ENCODE assay signal across 8 cellular contexts in the genomic region with DNA sequence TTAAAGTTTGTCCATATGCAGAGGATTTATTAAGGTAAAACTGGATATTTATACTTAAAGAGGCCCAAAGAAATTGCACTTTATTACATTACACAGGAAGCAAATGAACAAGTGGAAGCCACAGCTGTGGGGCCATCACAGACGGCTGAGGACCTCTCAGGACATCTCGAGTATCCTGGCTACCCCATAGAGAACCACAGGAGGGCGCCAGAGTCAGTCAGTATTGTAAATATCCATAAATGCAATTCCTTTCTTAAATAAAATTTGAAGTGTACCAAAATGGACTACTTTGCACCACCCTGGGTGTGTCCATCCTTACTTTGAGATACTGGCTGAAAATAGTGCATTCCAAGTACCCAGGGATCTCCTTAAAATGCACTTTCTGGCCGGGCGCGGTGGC.
A peak's percentile ranks its signal among the peaks of the same experiment; 100 is the strongest.
DNase-seq lines count a peak whose midpoint lies in the region; ATAC-seq, FAIRE-seq and TF ChIP-seq lines count a peak whose summit lies in the region.

No MANE protein-coding gene starts in this region.

- H3K36me3 Mint-ChIP-seq in astrocyte (ENCODE audit: low read depth, unreplicated experiment) = no peaks in the 10 kb centered on the region

- TF ChIP-seq CTCF in GM13976 (IDR thresholded peaks at IDR 0.05; ENCODE audit: borderline replicate concordance, control extremely low read depth, extremely low read depth, insufficient read depth, missing control alignments) (peak; percentile 16), Loucy (conservative IDR thresholded peaks at IDR 0.05; ENCODE audit: low read length) (peak; percentile 69), astrocyte (IDR thresholded peaks at IDR 0.05; ENCODE audit: insufficient read depth, low read depth, low read length) (peak; percentile 71), smooth muscle cell (IDR thresholded peaks at IDR 0.05; ENCODE audit: borderline replicate concordance, insufficient read depth, poor library complexity, severe bottlenecking) (peak; percentile 54)

- FAIRE-seq in astrocyte (lab: Jason Lieb, UNC) = no peak

- H3K27me3 ChIP-seq in Loucy (ENCODE audit: insufficient read depth, low read length, poor library complexity, severe bottlenecking) = no peaks in the 10 kb centered on the region
- H3K27me3 ChIP-seq in astrocyte (ENCODE audit: insufficient read depth, low read length) = no peaks in the 10 kb centered on the region
- no peaks in the 10 kb centered on the region for H3K27me3 ChIP-seq in smooth muscle cell (ENCODE audit: low read depth)

- H3K4me1 ChIP-seq in Loucy (ENCODE audit: insufficient read depth, low read length, poor library complexity, severe bottlenecking) (no peaks in the 10 kb centered on the region), astrocyte (ENCODE audit: insufficient read depth, low read length) (no peaks in the 10 kb centered on the region), smooth muscle cell (ENCODE audit: low read depth) (no peaks in the 10 kb centered on the region)

- H3K36me3 ChIP-seq in Loucy (ENCODE audit: insufficient read depth, low read length) (no peaks in the 10 kb centered on the region), astrocyte (ENCODE audit: insufficient read depth, low read length) (no peaks in the 10 kb centered on the region), smooth muscle cell (ENCODE audit: low read depth) (no peaks in the 10 kb centered on the region)

- no peaks in the 10 kb centered on the region for H3K4me1 Mint-ChIP-seq in astrocyte (ENCODE audit: low read depth, unreplicated experiment)

- no peak overlapping the region for H3K27ac ChIP-seq in astrocyte (ENCODE audit: low read depth, low read length)
- H3K27ac ChIP-seq in smooth muscle cell (ENCODE audit: low read depth) = no peak overlapping the region

- no peaks in the 10 kb centered on the region for H3K9me3 ChIP-seq in Loucy (ENCODE audit: insufficient read depth, low read depth, low read length)
- H3K9me3 ChIP-seq in astrocyte (ENCODE audit: insufficient read depth, low read depth, low read length) = no peaks in the 10 kb centered on the region
- H3K9me3 ChIP-seq in smooth muscle cell (replicated peaks; ENCODE audit: low read depth) = no peaks in the 10 kb centered on the region

- H3K79me2 ChIP-seq in Loucy (ENCODE audit: insufficient read depth, low read length) (no peaks in the 10 kb centered on the region), astrocyte (ENCODE audit: insufficient read depth, low read length) (no peaks in the 10 kb centered on the region), smooth muscle cell (ENCODE audit: low read depth) (no peaks in the 10 kb centered on the region)

- H3K27ac Mint-ChIP-seq in astrocyte (ENCODE audit: unreplicated experiment) = no peak overlapping the region

- ATAC-seq in left ventricle myocardium superior = no peak
- no peak for ATAC-seq in GM21381 (IDR thresholded peaks at IDR 0.05; ENCODE audit: unreplicated experiment)
- no peak for ATAC-seq in GM18858 (IDR thresholded peaks at IDR 0.05; ENCODE audit: unreplicated experiment)

- H3K27me3 Mint-ChIP-seq in astrocyte (ENCODE audit: low read depth, unreplicated experiment) = no peaks in the 10 kb centered on the region

- WGBS in smooth muscle cell (ENCODE audit: low lambda C conversion rate) = 63% methylated on average over 6 of the region's 6 CpGs

- H3K9me3 Mint-ChIP-seq in astrocyte (ENCODE audit: unreplicated experiment) = peaks cover 11% of the 10 kb centered on the region

- H4K20me1 ChIP-seq in Loucy (ENCODE audit: insufficient read depth, low read length, poor library complexity, severe bottlenecking) (no peaks in the 10 kb centered on the region), astrocyte (ENCODE audit: insufficient read depth, low read length) (no peaks in the 10 kb centered on the region), smooth muscle cell (ENCODE audit: low read depth) (no peaks in the 10 kb centered on the region)

- no peak overlapping the region for H3K9ac ChIP-seq in Loucy (ENCODE audit: low read depth, low read length, poor library complexity, severe bottlenecking)
- H3K9ac ChIP-seq in astrocyte (ENCODE audit: low read length) = no peak overlapping the region
- H3K9ac ChIP-seq in smooth muscle cell (ENCODE audit: low read depth) = no peak overlapping the region

- no peak for DNase-seq in GM13976 (ENCODE audit: low spot score)
- DNase-seq in astrocyte (ENCODE audit: low read depth) = no peak
- no peak for DNase-seq in smooth muscle cell (lab: John Stamatoyannopoulos, UW; ENCODE audit: unreplicated experiment)
- no peak for DNase-seq in left ventricle myocardium superior
- DNase-seq in NOMO-1 treated with dmso at 0.1 percent for 144 hours (lab: John Stamatoyannopoulos, UW; ENCODE audit: unreplicated experiment) = no peak

- H3F3A ChIP-seq in Loucy (ENCODE audit: low read depth) = no peaks in the 10 kb centered on the region
- H3F3A ChIP-seq in smooth muscle cell (ENCODE audit: low read depth) = no peaks in the 10 kb centered on the region

- in situ Hi-C loops in GM13976 (cut with MboI; ENCODE audit: low sequenced_read_pairs, unreplicated experiment) = no loop called here

- intact Hi-C loops in left ventricle myocardium superior (cut with micrococcal nuclease) = no loop called here

- H3K9me2 ChIP-seq in Loucy (replicated peaks; ENCODE audit: low read depth, low read length) = no peaks in the 10 kb centered on the region

- H3K4me2 ChIP-seq in Loucy (ENCODE audit: low read depth, low read length, poor library complexity, severe bottlenecking) (no peak overlapping the region), astrocyte (ENCODE audit: low read length) (no peak overlapping the region), smooth muscle cell (no peak overlapping the region)

- no peak overlapping the region for H3K4me3 Mint-ChIP-seq in astrocyte (ENCODE audit: unreplicated experiment)

- H2AFZ ChIP-seq in Loucy (ENCODE audit: low read length) = no peak overlapping the region
- H2AFZ ChIP-seq in astrocyte (ENCODE audit: low read depth, low read length) = no peak overlapping the region
- no peak overlapping the region for H2AFZ ChIP-seq in smooth muscle cell (ENCODE audit: low read depth)

- H3K4me3 ChIP-seq in Loucy (ENCODE audit: low read length, poor library complexity, severe bottlenecking) (no peak overlapping the region), astrocyte (ENCODE audit: insufficient read depth, low read depth, low read length) (no peak overlapping the region), smooth muscle cell (no peak overlapping the region)

Comparison
In these comparisons a context has a peak if more than half of its experiments do, and no peak if none do; other contexts are left out.
1. CTCF ChIP-seq: peak in every context shown above with its lines; median percentile 71 in astrocyte; 69 in Loucy; 54 in smooth muscle cell; 16 in GM13976.